ENCODE assay signal across 8 cellular contexts in genomic region chr18:80033181-80034067, GRCh38. TPM values are rescaled to one million over a fixed set of nuclear protein-coding genes. Genes with fewer than 3 reads are reported as not detected.
DNase-seq lines count a peak whose midpoint lies in the region; ATAC-seq and TF ChIP-seq lines count a peak whose summit lies in the region.

No MANE protein-coding gene starts in this region.

- H3K27me3 ChIP-seq in ACC112 (ENCODE audit: insufficient read depth, low read length), result no peaks in the 10 kb centered on the region
- no peaks in the 10 kb centered on the region for H3K27me3 ChIP-seq in right lobe of liver

- peak; percentile 19 for TF ChIP-seq POLR2A in right lobe of liver (IDR thresholded peaks at IDR 0.05)

- peak; percentile 41 for ATAC-seq in GM18873 (IDR thresholded peaks at IDR 0.05; ENCODE audit: low FRiP score, unreplicated experiment)
- peak; percentile 35 for ATAC-seq in HG03457 (IDR thresholded peaks at IDR 0.05; ENCODE audit: unreplicated experiment)
- no peak for ATAC-seq in right lobe of liver

- whole genome bisulfite sequencing in right lobe of liver (ENCODE audit: insufficient coverage, low coverage, low lambda C conversion rate, missing lambda C conversion rate), result 15% methylated on average over 42 of the region's 90 CpGs

- H3K27ac ChIP-seq in ACC112 (ENCODE audit: low read depth, low read length), result peak overlapping the region; percentile 85
- H3K27ac ChIP-seq in caudate nucleus (ENCODE audit: low read depth, low read length), result peak overlapping the region; percentile 92
- peak overlapping the region; percentile 49 to 78 (median 55) for H3K27ac ChIP-seq in right lobe of liver

- H3K9me3 ChIP-seq in right lobe of liver, result no peaks in the 10 kb centered on the region

- H3K4me3 ChIP-seq in ACC112 (ENCODE audit: low read depth, low read length) (peak overlapping the region; percentile 91), right lobe of liver (peak overlapping the region; percentile 65 to 77 (median 70))

- peaks cover 14% of the 10 kb centered on the region for H3K4me1 ChIP-seq in ACC112 (ENCODE audit: control insufficient read depth, insufficient read depth, low read length, unreplicated experiment)
- peaks cover 0 to 8% (median 3%) of the 10 kb centered on the region in 4 donors for H3K4me1 ChIP-seq in right lobe of liver

- DNase-seq in T-helper 2 cell (peak in 3 of 5 experiments; percentile 69 to 82 (median 71)), caudate nucleus (lab: John Stamatoyannopoulos, UW) (peak in 37 of 61 donors; percentile 43 to 93 (median 79)), right lobe of liver (no peak), NCI-H2171 (lab: John Stamatoyannopoulos, UW) (no peak)
- peak; percentile 42 for DNase-seq in stimulated activated CD8-positive, alpha-beta memory T cell treated with anti-CD3 and anti-CD28 coated beads, Interleukin-15, amount 100 ng/mL, for 1 hour (ENCODE audit: low read depth)

- intact Hi-C loops in right lobe of liver (cut with DNase I), result loop anchor here in 1 of 2 donors (10.0 kb wide), 2 partner anchors 49 to 119 kb away; partner anchors contain the start of gene TXNL4A

- peaks cover 28% of the 10 kb centered on the region for H3K79me2 ChIP-seq in ACC112 (ENCODE audit: control insufficient read depth, insufficient read depth, low read length, unreplicated experiment)

- H3K36me3 ChIP-seq in ACC112 (ENCODE audit: insufficient read depth, low read length) (no peaks in the 10 kb centered on the region), right lobe of liver (no peaks in the 10 kb centered on the region)

- H2AFZ ChIP-seq in ACC112 (ENCODE audit: low read length, unreplicated experiment), result peak overlapping the region; percentile 92

- TF ChIP-seq CTCF in right lobe of liver (IDR thresholded peaks at IDR 0.05), result no peak

RNA-seq across cellular contexts. Expression of gene RBFA, which starts 0.8 kb away (rescaled TPM):
- total RNA-seq in right lobe of liver, result 10 to 100 TPM; 12.3 to 36.6 (median 18.8) TPM

RNA-seq across cellular contexts. Expression of gene TXNL4A, which starts 45.1 kb away (rescaled TPM):
- 10 to 100 TPM; 18.5 to 53.9 (median 37.8) TPM for total RNA-seq in right lobe of liver

Comparison
In these comparisons a context has a peak if more than half of its experiments do, and no peak if none do; other contexts are left out.
1. ATAC-seq: peak in GM18873 (single experiment) and HG03457 (single experiment); none in right lobe of liver (0 of 4).
2. DNase-seq: peak in T-helper 2 cell (3 of 5), caudate nucleus (37 of 61) and stimulated activated CD8-positive, alpha-beta memory T cell treated with anti-CD3 and anti-CD28 coated beads, Interleukin-15, amount 100 ng/mL, for 1 hour (single experiment); none in right lobe of liver (0 of 3) and NCI-H2171 (single experiment).
3. Peak in every context shown above with its lines, with median percentiles within 50 percentile points of each other: H3K27ac ChIP-seq.